14 cellular contexts compared by ENCODE assay signal in genomic region chr2:172252154-172252553, GRCh38.
DNase-seq lines count a peak whose midpoint lies in the region; ATAC-seq and TF ChIP-seq lines count a peak whose summit lies in the region.
"Had no signal": no experiment of that assay in that cellular context is flagged by ENCODE, and none has a peak within 500 bp of the region (broad histone marks: within the 10 kb centered on the region; RNA-seq: fewer than 3 reads in every experiment).

No MANE protein-coding gene starts in this region.

- H3K27ac ChIP-seq in esophagus (ENCODE audit: low read depth in 2 of 2, low read length in 1 of 2), result peak overlapping the region; percentile 5 to 22
- peak overlapping the region; percentile 56 for H3K27ac ChIP-seq in upper lobe of right lung
- no peak overlapping the region for H3K27ac ChIP-seq in CD4-positive, alpha-beta T cell (ENCODE audit: low read depth, low read length)
- H3K27ac ChIP-seq: HL-60 had no signal

- no peaks in the 10 kb centered on the region for H3K27me3 ChIP-seq in esophagus (ENCODE audit: control insufficient read depth in 1 of 2, insufficient read depth in 2 of 2, low read length in 2 of 2)
- no peaks in the 10 kb centered on the region for H3K27me3 ChIP-seq in upper lobe of right lung
- H3K27me3 ChIP-seq in CD4-positive, alpha-beta T cell (ENCODE audit: control insufficient read depth, insufficient read depth, low read length), result no peaks in the 10 kb centered on the region

- H3K36me3 ChIP-seq in esophagus (ENCODE audit: control insufficient read depth in 2 of 2, insufficient read depth in 2 of 2, low read length in 1 of 2), result no peaks in the 10 kb centered on the region
- H3K36me3 ChIP-seq in upper lobe of right lung, result no peaks in the 10 kb centered on the region

- H3K36me3 Mint-ChIP-seq in activated naive CD8-positive, alpha-beta T cell treated with anti-CD3 and anti-CD28 coated beads for 36 hours, result no peaks in the 10 kb centered on the region
- H3K36me3 Mint-ChIP-seq in activated naive CD8-positive, alpha-beta T cell treated with anti-CD3 and anti-CD28 coated beads, Interleukin-2, amount 50 U/mL, for 24 hours (ENCODE audit: low read depth), result no peaks in the 10 kb centered on the region
- H3K36me3 Mint-ChIP-seq in CD4-positive, alpha-beta T cell (ENCODE audit: low read depth), result no peaks in the 10 kb centered on the region
- H3K36me3 Mint-ChIP-seq: memory B cell had no signal

- no peak for DNase-seq in activated naive CD8-positive, alpha-beta T cell treated with anti-CD3 and anti-CD28 coated beads for 36 hours
- DNase-seq in activated naive CD8-positive, alpha-beta T cell treated with anti-CD3 and anti-CD28 coated beads, Interleukin-2, amount 50 U/mL, for 24 hours, result no peak
- DNase-seq in lung microvascular endothelial cell (ENCODE audit: low read depth in 2 of 2) (peak; percentile 67 to 91), upper lobe of right lung (no peak), NCI-H2196 treated with DMSO at 0.1 percent for 48 hours (lab: John Stamatoyannopoulos, UW; ENCODE audit: unreplicated experiment) (no peak), NOMO-1 treated with DMSO at 0.1 percent for 48 hours (lab: John Stamatoyannopoulos, UW; ENCODE audit: unreplicated experiment) (no peak)
- DNase-seq in CD4-positive, alpha-beta T cell, result no peak
- DNase-seq: activated naive CD8-positive, alpha-beta T cell treated with anti-CD3 and anti-CD28 coated beads, Interleukin-2, amount 10 ng/mL, durations not matched to agents 7 days and 5 days; NCI-H1048 had no signal

- ATAC-seq in activated naive CD8-positive, alpha-beta T cell treated with anti-CD3 and anti-CD28 coated beads, Interleukin-2, amount 50 U/mL, for 24 hours, result no peak
- ATAC-seq in upper lobe of right lung, result peak; percentile 65
- ATAC-seq in CD4-positive, alpha-beta T cell (ENCODE audit: poor library complexity), result no peak

- TF ChIP-seq CTCF in upper lobe of right lung (IDR thresholded peaks at IDR 0.05), result no peak
- TF ChIP-seq CTCF in CD4-positive, alpha-beta T cell (IDR thresholded peaks at IDR 0.05), result no peak

- H3K27ac Mint-ChIP-seq in activated naive CD8-positive, alpha-beta T cell treated with anti-CD3 and anti-CD28 coated beads for 36 hours, result peak overlapping the region; percentile 22
- no peak overlapping the region for H3K27ac Mint-ChIP-seq in activated naive CD8-positive, alpha-beta T cell treated with anti-CD3 and anti-CD28 coated beads, Interleukin-2, amount 50 U/mL, for 24 hours
- no peak overlapping the region for H3K27ac Mint-ChIP-seq in CD4-positive, alpha-beta T cell
- H3K27ac Mint-ChIP-seq: activated naive CD8-positive, alpha-beta T cell treated with anti-CD3 and anti-CD28 coated beads, Interleukin-2, amount 10 ng/mL, durations not matched to agents 7 days and 5 days; dendritic cell treated with granulocyte-macrophage colony-stimulating factor and Interleukin-4, amounts not matched to agents 40 ng/mL and 50 ng/mL, for 4 days; memory B cell had no signal

- H3K4me1 ChIP-seq in esophagus (ENCODE audit: control insufficient read depth in 2 of 2, insufficient read depth in 2 of 2, low read length in 1 of 2) (peaks cover 0 to 5% of the 10 kb centered on the region in 2 donors), upper lobe of right lung (peaks cover 4% of the 10 kb centered on the region)

- intact Hi-C loops in upper lobe of right lung (cut with DNase I), result no loop called here
- intact Hi-C loops in CD4-positive, alpha-beta T cell (cut with DNase I, micrococcal nuclease), result no loop called here

- H3K9me3 ChIP-seq in esophagus (ENCODE audit: control insufficient read depth in 2 of 2, insufficient read depth in 1 of 2, low read depth in 1 of 2, low read length in 1 of 2) (no peaks in the 10 kb centered on the region), upper lobe of right lung (no peaks in the 10 kb centered on the region)
- H3K9me3 ChIP-seq in CD4-positive, alpha-beta T cell (ENCODE audit: control insufficient read depth, low read length), result no peaks in the 10 kb centered on the region
- H3K9me3 ChIP-seq: A549 had no signal

- 83 to 93% methylated on average over 12 of the region's 12 CpGs for WGBS in esophagus, 2 donors

- H3K9me3 Mint-ChIP-seq in activated naive CD8-positive, alpha-beta T cell treated with anti-CD3 and anti-CD28 coated beads for 36 hours, result peaks cover 2% of the 10 kb centered on the region
- H3K9me3 Mint-ChIP-seq in activated naive CD8-positive, alpha-beta T cell treated with anti-CD3 and anti-CD28 coated beads, Interleukin-2, amount 50 U/mL, for 24 hours, result peaks cover 4% of the 10 kb centered on the region
- H3K9me3 Mint-ChIP-seq in CD4-positive, alpha-beta T cell, result no peaks in the 10 kb centered on the region
- H3K9me3 Mint-ChIP-seq: memory B cell had no signal

- no peak overlapping the region for H3K4me3 Mint-ChIP-seq in activated naive CD8-positive, alpha-beta T cell treated with anti-CD3 and anti-CD28 coated beads for 36 hours
- H3K4me3 Mint-ChIP-seq in activated naive CD8-positive, alpha-beta T cell treated with anti-CD3 and anti-CD28 coated beads, Interleukin-2, amount 50 U/mL, for 24 hours, result no peak overlapping the region
- no peak overlapping the region for H3K4me3 Mint-ChIP-seq in CD4-positive, alpha-beta T cell
- H3K4me3 Mint-ChIP-seq: activated naive CD8-positive, alpha-beta T cell treated with anti-CD3 and anti-CD28 coated beads, Interleukin-2, amount 10 ng/mL, durations not matched to agents 7 days and 5 days; dendritic cell treated with granulocyte-macrophage colony-stimulating factor and Interleukin-4, amounts not matched to agents 40 ng/mL and 50 ng/mL, for 4 days; memory B cell had no signal

- CTCF ChIA-PET in CD4-positive, alpha-beta T cell (lab: Charles Lee), result no interaction called here

- H3K4me3 ChIP-seq in esophagus (ENCODE audit: low read depth in 1 of 2, low read length in 2 of 2) (no peak overlapping the region), upper lobe of right lung (no peak overlapping the region)
- H3K4me3 ChIP-seq: A549 had no signal

- H3K4me1 Mint-ChIP-seq in activated naive CD8-positive, alpha-beta T cell treated with anti-CD3 and anti-CD28 coated beads for 36 hours, result peaks cover 30% of the 10 kb centered on the region
- peaks cover 54% of the 10 kb centered on the region for H3K4me1 Mint-ChIP-seq in activated naive CD8-positive, alpha-beta T cell treated with anti-CD3 and anti-CD28 coated beads, Interleukin-2, amount 50 U/mL, for 24 hours
- H3K4me1 Mint-ChIP-seq in CD4-positive, alpha-beta T cell (ENCODE audit: low read depth), result no peaks in the 10 kb centered on the region
- H3K4me1 Mint-ChIP-seq: memory B cell had no signal

- H3K27me3 Mint-ChIP-seq in activated naive CD8-positive, alpha-beta T cell treated with anti-CD3 and anti-CD28 coated beads for 36 hours, result no peaks in the 10 kb centered on the region
- no peaks in the 10 kb centered on the region for H3K27me3 Mint-ChIP-seq in activated naive CD8-positive, alpha-beta T cell treated with anti-CD3 and anti-CD28 coated beads, Interleukin-2, amount 50 U/mL, for 24 hours
- H3K27me3 Mint-ChIP-seq in CD4-positive, alpha-beta T cell, result no peaks in the 10 kb centered on the region

- POLR2A ChIA-PET in CD4-positive, alpha-beta T cell (lab: Charles Lee), result no interaction called here

Comparison
In these comparisons a context has a peak if more than half of its experiments do, and no peak if none do; other contexts are left out.
1. DNase-seq: peak in lung microvascular endothelial cell (2 of 2); none in activated naive CD8-positive, alpha-beta T cell treated with anti-CD3 and anti-CD28 coated beads for 36 hours (single experiment), activated naive CD8-positive, alpha-beta T cell treated with anti-CD3 and anti-CD28 coated beads, Interleukin-2, amount 50 U/mL, for 24 hours (single experiment), upper lobe of right lung (single experiment), CD4-positive, alpha-beta T cell (0 of 10), NCI-H2196 treated with DMSO at 0.1 percent for 48 hours (single experiment) and NOMO-1 treated with DMSO at 0.1 percent for 48 hours (single experiment).